In genomic region chr4:38610844-38611550, GRCh38 we compare ENCODE assay signal across 16 cellular contexts. TPM values are rescaled to one million over a fixed set of nuclear protein-coding genes. Genes with fewer than 3 reads are reported as not detected.
DNase-seq lines count a peak whose midpoint lies in the region; ATAC-seq and TF ChIP-seq lines count a peak whose summit lies in the region.
"Had no signal": no experiment of that assay in that cellular context is flagged by ENCODE, and none has a peak within 500 bp of the region (broad histone marks: within the 10 kb centered on the region; RNA-seq: fewer than 3 reads in every experiment).

No MANE protein-coding gene starts in this region.

- 55% methylated on average over 11 of the region's 11 CpGs for WGBS in suprapubic skin

- TF ChIP-seq POLR2A in suprapubic skin (IDR thresholded peaks at IDR 0.05): no peak

- peak overlapping the region in 1 of 2 donors; percentile 84 for H3K9ac ChIP-seq in colonic mucosa (ENCODE audit: low read depth in 2 of 2, low read length in 2 of 2)

- H3K27ac ChIP-seq in colonic mucosa: peak overlapping the region; percentile 66
- peak overlapping the region; percentile 7 for H3K27ac ChIP-seq in suprapubic skin
- H3K27ac ChIP-seq: A549, RWPE1 had no signal

- H3K4me3 ChIP-seq in colonic mucosa (no peak overlapping the region), mucosa of descending colon (no peak overlapping the region), suprapubic skin (no peak overlapping the region)
- H3K4me3 ChIP-seq: A549 had no signal

- H3K4me1 ChIP-seq in colonic mucosa (no peaks in the 10 kb centered on the region), mucosa of descending colon (ENCODE audit: low read depth) (peaks cover 47% of the 10 kb centered on the region), suprapubic skin (peaks cover 41% of the 10 kb centered on the region)
- H3K4me1 ChIP-seq: A549 had no signal

- TF ChIP-seq CTCF in colonic mucosa (IDR thresholded peaks at IDR 0.05): no peak
- TF ChIP-seq CTCF in mucosa of descending colon (IDR thresholded peaks at IDR 0.05): no peak
- no peak for TF ChIP-seq CTCF in suprapubic skin (IDR thresholded peaks at IDR 0.05)

- no peaks in the 10 kb centered on the region for H3K36me3 ChIP-seq in colonic mucosa
- no peaks in the 10 kb centered on the region for H3K36me3 ChIP-seq in mucosa of descending colon (ENCODE audit: low read depth)
- H3K36me3 ChIP-seq in suprapubic skin: no peaks in the 10 kb centered on the region

- H3K27me3 ChIP-seq in colonic mucosa (no peaks in the 10 kb centered on the region), suprapubic skin (no peaks in the 10 kb centered on the region)

- H3K9me3 ChIP-seq in colonic mucosa (no peaks in the 10 kb centered on the region), mucosa of descending colon (no peaks in the 10 kb centered on the region), suprapubic skin (no peaks in the 10 kb centered on the region)
- H3K9me3 ChIP-seq: A549 had no signal

- ATAC-seq in mucosa of descending colon: peak; percentile 68
- ATAC-seq in GM18867 (IDR thresholded peaks at IDR 0.05; ENCODE audit: unreplicated experiment): no peak
- ATAC-seq: A549; activated T-cell treated with anti-CD3 and anti-CD28 coated beads, Interleukin-2, amount 50 U/mL, for 4 hours; naive thymus-derived CD8-positive, alpha-beta T cell had no signal

- intact Hi-C loops in colonic mucosa (cut with DNase I): no loop called here
- intact Hi-C loops in mucosa of descending colon (cut with DNase I, micrococcal nuclease): no loop called here

- DNase-seq in NCI-H510A treated with DMSO at 0.1 percent for 48 hours (lab: John Stamatoyannopoulos, UW) (peak; percentile 14), NCI-H510A (lab: John Stamatoyannopoulos, UW) (no peak), colonic mucosa (peak; percentile 65), mucosa of descending colon (peak in 2 of 3 donors; percentile 61 to 65), suprapubic skin (ENCODE audit: low spot score in 2 of 2) (no peak), GDM1 (lab: John Stamatoyannopoulos, UW) (no peak), SHP77 treated with DMSO at 0.1 percent for 48 hours (lab: John Stamatoyannopoulos, UW) (no peak)
- DNase-seq: activated B cell treated with CpG ODN at 0.5 μM for 24 hours; activated T-cell treated with anti-CD3 and anti-CD28 coated beads, Interleukin-2, amount 50 U/mL, for 4 hours; HCEC 1CT; naive thymus-derived CD8-positive, alpha-beta T cell; NCI-H345; stimulated activated CD4-positive, alpha-beta T cell treated with anti-CD3 and anti-CD28 coated beads, Interleukin-4, amount 100 ng/mL, for 1 hour had no signal

- TF ChIP-seq EP300 in suprapubic skin (IDR thresholded peaks at IDR 0.05): no peak

RNA-seq across cellular contexts. Expression of gene KLF3, which starts 53.0 kb away (rescaled TPM):
- total RNA-seq in colonic mucosa (100 to 1,000 TPM in 1 of 2 donors, 10 to 100 TPM in 1; 87.1 to 116 TPM), mucosa of descending colon (100 to 1,000 TPM; 102 to 151 (median 128) TPM), suprapubic skin (100 to 1,000 TPM; 169 to 240 (median 223) TPM)

Comparison
In these comparisons a context has a peak if more than half of its experiments do, and no peak if none do; other contexts are left out.
1. DNase-seq: peak in NCI-H510A treated with DMSO at 0.1 percent for 48 hours (single experiment), colonic mucosa (single experiment) and mucosa of descending colon (2 of 3); none in NCI-H510A (single experiment), suprapubic skin (0 of 2), GDM1 (single experiment) and SHP77 treated with DMSO at 0.1 percent for 48 hours (single experiment).